In the genomic region with DNA sequence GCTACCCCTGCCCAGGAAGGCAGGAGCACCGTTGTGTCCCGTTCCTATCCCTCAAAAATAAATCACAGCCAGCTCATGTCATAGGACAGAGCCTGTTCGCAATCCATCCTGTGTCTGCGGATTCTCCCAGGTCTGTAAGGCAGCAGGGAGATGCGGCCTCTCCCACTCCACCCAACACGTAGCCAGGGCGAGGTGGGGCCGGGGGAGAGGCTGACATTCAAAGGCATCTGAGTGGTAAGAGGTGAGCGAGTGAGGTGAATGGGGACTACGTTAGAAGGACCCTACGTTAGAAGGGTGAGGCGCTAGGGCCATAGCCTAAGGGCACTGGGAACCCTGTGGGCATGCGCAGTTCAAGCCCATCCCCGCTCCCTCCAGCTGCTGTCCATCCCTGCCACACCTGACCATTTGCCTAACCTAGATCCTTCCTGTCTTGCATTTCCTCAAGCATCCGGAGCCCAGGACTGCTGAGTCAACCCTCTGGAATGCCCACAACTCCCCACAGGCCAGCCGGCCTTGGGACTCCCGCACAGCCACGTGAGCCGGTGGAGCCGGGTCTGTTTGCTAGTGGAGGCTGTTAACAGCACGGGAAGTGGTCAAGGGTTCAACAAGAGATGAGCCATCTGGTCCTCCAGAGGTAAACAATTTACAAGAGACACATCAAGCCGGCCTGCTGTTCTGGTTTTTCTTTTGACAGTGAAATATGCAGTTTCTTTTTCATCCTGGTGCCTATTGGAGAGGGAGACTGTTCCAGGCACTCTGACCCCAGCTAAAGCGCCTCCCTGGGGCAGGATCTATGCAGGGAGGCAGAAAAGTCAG, we compare ENCODE assay signal across 1 cellular context.
TF ChIP-seq lines count a peak whose summit lies in the region.

No MANE protein-coding gene starts in this region.

TF ChIP-seq in HepG2, 621 proteins besides CTCF, POLR2A, EP300 and RAD21 (continued from another document and continues in another):
- TF ChIP-seq NFKB2 (CRISPR knock-in tag; IDR thresholded peaks at IDR 0.05; ENCODE audit: borderline replicate concordance) (peak; percentile 85; the same call in 1 of the 2 replicates), ZNF121 (CRISPR knock-in tag; IDR thresholded peaks at IDR 0.05) (no peak), ZSCAN29 (CRISPR knock-in tag; conservative IDR thresholded peaks at IDR 0.05) (peak; percentile 99), HNF1A (IDR thresholded peaks at IDR 0.05; ENCODE audit: low read depth) (peak; percentile 73; the same call in 1 of the 2 replicates), HNF1A (CRISPR knock-in tag; IDR thresholded peaks at IDR 0.05; ENCODE audit: borderline replicate concordance) (peak; percentile 84; the same call in 1 of the 2 replicates), IRF2 (CRISPR knock-in tag; IDR thresholded peaks at IDR 0.05) (peak; percentile 99), PRPF4 (IDR thresholded peaks at IDR 0.05; ENCODE audit: low read depth, low read length, poor library complexity, severe bottlenecking) (no peak), NBN (conservative IDR thresholded peaks at IDR 0.05) (no peak), TMF1 (CRISPR knock-in tag; IDR thresholded peaks at IDR 0.05; ENCODE audit: low read depth) (no peak), TRIM22 (IDR thresholded peaks at IDR 0.05) (no peak), CREB1 (IDR thresholded peaks at IDR 0.05) (no peak), CREB1 (CRISPR knock-in tag; IDR thresholded peaks at IDR 0.05) (no peak; the same call in 1 of the 2 replicates), HOMEZ (CRISPR knock-in tag; IDR thresholded peaks at IDR 0.05; ENCODE audit: low read depth) (peak; percentile 92), ZNF180 (CRISPR knock-in tag; IDR thresholded peaks at IDR 0.05; ENCODE audit: borderline replicate concordance, low read depth) (no peak), MTF2 (CRISPR knock-in tag; IDR thresholded peaks at IDR 0.05; ENCODE audit: borderline replicate concordance) (peak; percentile 95), ZBTB38 (CRISPR knock-in tag; IDR thresholded peaks at IDR 0.05) (peak; percentile 99), SP5 (CRISPR knock-in tag; IDR thresholded peaks at IDR 0.05; ENCODE audit: borderline replicate concordance, low read depth) (peak; percentile 84), CEBPB (IDR thresholded peaks at IDR 0.05; ENCODE audit: borderline replicate concordance, low read depth, low read length) (peak; percentile 59; the same call in 1 of the 2 replicates), FOSL1 (CRISPR knock-in tag; IDR thresholded peaks at IDR 0.05; ENCODE audit: borderline replicate concordance) (peak; percentile 98), ZSCAN22 (CRISPR knock-in tag; IDR thresholded peaks at IDR 0.05) (peak; percentile 73; the same call in 1 of the 2 replicates), ZNF788 (CRISPR knock-in tag; IDR thresholded peaks at IDR 0.05; ENCODE audit: borderline replicate concordance) (peak; percentile 94; the same call in 1 of the 2 replicates), HIC2 (CRISPR knock-in tag; IDR thresholded peaks at IDR 0.05; ENCODE audit: low read depth) (peak; percentile 94), ZNF44 (CRISPR knock-in tag; IDR thresholded peaks at IDR 0.05) (peak; percentile 92; the same call in 1 of the 2 replicates), KLF16 (CRISPR knock-in tag; IDR thresholded peaks at IDR 0.05) (peak in 1 of 2 experiments; percentile 97; a peak in 2 of 4 replicates), ADNP (CRISPR knock-in tag; IDR thresholded peaks at IDR 0.05) (peak; percentile 88), PAF1 (CRISPR knock-in tag; IDR thresholded peaks at IDR 0.05) (no peak), DNMT3B (CRISPR knock-in tag; conservative IDR thresholded peaks at IDR 0.05) (no peak; the same call in 1 of the 2 replicates), NFYC (CRISPR knock-in tag; IDR thresholded peaks at IDR 0.05) (peak; percentile 57), ZNF318 (CRISPR knock-in tag; IDR thresholded peaks at IDR 0.05) (peak; percentile 99), NCOR1 (IDR thresholded peaks at IDR 0.05; ENCODE audit: borderline replicate concordance, low read length) (peak; percentile 48; the same call in 1 of the 2 replicates)
- TF ChIP-seq, protein P1, sequence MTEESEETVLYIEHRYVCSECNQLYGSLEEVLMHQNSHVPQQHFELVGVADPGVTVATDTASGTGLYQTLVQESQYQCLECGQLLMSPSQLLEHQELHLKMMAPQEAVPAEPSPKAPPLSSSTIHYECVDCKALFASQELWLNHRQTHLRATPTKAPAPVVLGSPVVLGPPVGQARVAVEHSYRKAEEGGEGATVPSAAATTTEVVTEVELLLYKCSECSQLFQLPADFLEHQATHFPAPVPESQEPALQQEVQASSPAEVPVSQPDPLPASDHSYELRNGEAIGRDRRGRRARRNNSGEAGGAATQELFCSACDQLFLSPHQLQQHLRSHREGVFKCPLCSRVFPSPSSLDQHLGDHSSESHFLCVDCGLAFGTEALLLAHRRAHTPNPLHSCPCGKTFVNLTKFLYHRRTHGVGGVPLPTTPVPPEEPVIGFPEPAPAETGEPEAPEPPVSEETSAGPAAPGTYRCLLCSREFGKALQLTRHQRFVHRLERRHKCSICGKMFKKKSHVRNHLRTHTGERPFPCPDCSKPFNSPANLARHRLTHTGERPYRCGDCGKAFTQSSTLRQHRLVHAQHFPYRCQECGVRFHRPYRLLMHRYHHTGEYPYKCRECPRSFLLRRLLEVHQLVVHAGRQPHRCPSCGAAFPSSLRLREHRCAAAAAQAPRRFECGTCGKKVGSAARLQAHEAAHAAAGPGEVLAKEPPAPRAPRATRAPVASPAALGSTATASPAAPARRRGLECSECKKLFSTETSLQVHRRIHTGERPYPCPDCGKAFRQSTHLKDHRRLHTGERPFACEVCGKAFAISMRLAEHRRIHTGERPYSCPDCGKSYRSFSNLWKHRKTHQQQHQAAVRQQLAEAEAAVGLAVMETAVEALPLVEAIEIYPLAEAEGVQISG (CRISPR knock-in tag; IDR thresholded peaks at IDR 0.05): peak; percentile 89
